In genomic region chr9:91705386-91705785, GRCh38 we compare ENCODE assay signal across 30 cellular contexts.
"Had no signal": no experiment of that assay in that cellular context is flagged by ENCODE, and none has a peak within 500 bp of the region (broad histone marks: within the 10 kb centered on the region; RNA-seq: fewer than 3 reads in every experiment).

No MANE protein-coding gene starts in this region.

- H2AFZ ChIP-seq: neural progenitor cell, parathyroid adenoma had no signal

- H3K4me2 ChIP-seq: neural progenitor cell, smooth muscle cell had no signal

- H3K79me2 ChIP-seq: parathyroid adenoma had no signal

- ATAC-seq: natural killer cell; psoas muscle; right cardiac atrium; sciatic nerve; stimulated activated memory B cell treated with anti-CD40 and anti-IgM and Interleukin-4, amounts not matched to agents 10 μg/mL and 1 μg/mL and 100 μg/mL, for 72 hours; stimulated activated naive CD8-positive, alpha-beta T cell treated with anti-CD3 and anti-CD28 coated beads, Interleukin-15, amount 100 ng/mL, for 72 hours; stimulated activated naive CD8-positive, alpha-beta T cell treated with anti-CD3 and anti-CD28 coated beads, Interleukin-15, Interleukin-2, amounts not matched to agents 100 U/mL and 50 U/mL, for 24 hours had no signal

- H3K27ac ChIP-seq: neural progenitor cell, ovary, parathyroid adenoma, psoas muscle, skin epidermis, spleen, thoracic aorta, thyroid gland, tibial nerve, upper lobe of left lung, vagina had no signal

- H3K4me3 ChIP-seq: neural progenitor cell, ovary, psoas muscle, skin epidermis, smooth muscle cell, spleen, thoracic aorta, thyroid gland, tibial nerve, upper lobe of left lung, vagina had no signal

- H3K9ac ChIP-seq: neural progenitor cell, parathyroid adenoma had no signal

- H3K4me1 Mint-ChIP-seq: natural killer cell; nephron; neural progenitor cell; stimulated activated memory B cell treated with anti-CD40 and anti-IgM and Interleukin-4, amounts not matched to agents 10 μg/mL and 1 μg/mL and 100 μg/mL, for 72 hours; stimulated activated naive CD8-positive, alpha-beta T cell treated with anti-CD3 and anti-CD28 coated beads, Interleukin-15, amount 100 ng/mL, for 72 hours had no signal

- H3K4me3 Mint-ChIP-seq: natural killer cell; nephron; neural progenitor cell; stimulated activated memory B cell treated with anti-CD40 and anti-IgM and Interleukin-4, amounts not matched to agents 10 μg/mL and 1 μg/mL and 100 μg/mL, for 72 hours; stimulated activated naive CD8-positive, alpha-beta T cell treated with anti-CD3 and anti-CD28 coated beads, Interleukin-15, amount 100 ng/mL, for 72 hours had no signal

- H3K4me1 ChIP-seq: neural progenitor cell, parathyroid adenoma, psoas muscle, spleen, thyroid gland, tibial nerve, upper lobe of left lung, vagina had no signal

- FAIRE-seq: urothelium cell line had no signal

- H3K27ac Mint-ChIP-seq: natural killer cell; nephron; neural progenitor cell; progenitor cell of endocrine pancreas; stimulated activated memory B cell treated with anti-CD40 and anti-IgM and Interleukin-4, amounts not matched to agents 10 μg/mL and 1 μg/mL and 100 μg/mL, for 72 hours; stimulated activated naive CD8-positive, alpha-beta T cell treated with anti-CD3 and anti-CD28 coated beads, Interleukin-15, amount 100 ng/mL, for 72 hours had no signal

- H3K36me3 ChIP-seq: neural progenitor cell, ovary, spleen, thoracic aorta, thyroid gland, tibial nerve, upper lobe of left lung, vagina had no signal

- H3K27me3 Mint-ChIP-seq: progenitor cell of endocrine pancreas; stimulated activated naive CD8-positive, alpha-beta T cell treated with anti-CD3 and anti-CD28 coated beads, Interleukin-15, amount 100 ng/mL, for 72 hours had no signal

- H3K9me3 ChIP-seq: ovary, thyroid gland, vagina had no signal

- H3K27me3 ChIP-seq: neural progenitor cell, ovary, spleen, thyroid gland, tibial nerve, upper lobe of left lung, vagina had no signal

- DNase-seq: natural killer cell; occipital lobe; ovary; posterior cingulate gyrus; psoas muscle; right cardiac atrium; spleen; stimulated activated CD4-positive, alpha-beta T cell treated with anti-CD3 and anti-CD28 coated beads, Interleukin-12 subunit alpha, Interleukin-12 subunit beta, amount 100 ng/mL, for 4 hours; stimulated activated CD4-positive, alpha-beta T cell treated with anti-CD3 and anti-CD28 coated beads, Interleukin-1b, Interleukin-23, amount 100 ng/mL, for 48 hours; stimulated activated CD4-positive, alpha-beta T cell treated with anti-CD3 and anti-CD28 coated beads, Interleukin-4, amount 100 ng/mL, for 1 hour; stimulated activated CD4-positive, alpha-beta T cell treated with anti-CD3 and anti-CD28 coated beads, Interleukin-4, amount 100 ng/mL, for 4 hours; stimulated activated CD8-positive, alpha-beta memory T cell treated with anti-CD3 and anti-CD28 coated beads, Interleukin-4, amount 100 ng/mL, for 48 hours; stimulated activated naive CD4-positive, alpha-beta T cell; stimulated activated naive CD8-positive, alpha-beta T cell treated with anti-CD3 and anti-CD28 coated beads, Interleukin-15, amount 100 ng/mL, for 72 hours; stimulated activated naive CD8-positive, alpha-beta T cell treated with anti-CD3 and anti-CD28 coated beads, Interleukin-15, Interleukin-2, amounts not matched to agents 100 U/mL and 50 U/mL, for 24 hours; thyroid gland; trophoblast cell; upper lobe of left lung had no signal
